In genomic region chr16:86660623-86661022, GRCh38 we compare ENCODE assay signal across 16 cellular contexts.
A peak's percentile ranks its signal among the peaks of the same experiment; 100 is the strongest.
DNase-seq lines count a peak whose midpoint lies in the region; ATAC-seq, FAIRE-seq and TF ChIP-seq lines count a peak whose summit lies in the region.
"Had no signal": no experiment of that assay in that cellular context is flagged by ENCODE, and none has a peak within 500 bp of the region (broad histone marks: within the 10 kb centered on the region; RNA-seq: fewer than 3 reads in every experiment).

No MANE protein-coding gene starts in this region.

- ATAC-seq in HG03439 (IDR thresholded peaks at IDR 0.05; ENCODE audit: unreplicated experiment) = no peak
- ATAC-seq: GM23338 had no signal

- H3K27me3 ChIP-seq in MG63 (no peaks in the 10 kb centered on the region), bronchial epithelial cell (ENCODE audit: control insufficient read depth, insufficient read depth, low read length) (no peaks in the 10 kb centered on the region)

- intact Hi-C loops in posterior vena cava (cut with DNase I) = no loop called here

- TF ChIP-seq CTCF in bronchial epithelial cell (IDR thresholded peaks at IDR 0.05; ENCODE audit: insufficient read depth, low read length, severe bottlenecking) = no peak

- H3K9me3 ChIP-seq in MG63 = peaks cover 30% of the 10 kb centered on the region
- H3K9me3 ChIP-seq: BE2C had no signal

- H3K36me3 ChIP-seq in MG63 = no peaks in the 10 kb centered on the region
- H3K36me3 ChIP-seq in bronchial epithelial cell (ENCODE audit: control insufficient read depth, insufficient read depth, low read length) = no peaks in the 10 kb centered on the region
- H3K36me3 ChIP-seq: BE2C had no signal

- H3K4me3 ChIP-seq in MG63 (no peak overlapping the region), bronchial epithelial cell (ENCODE audit: low read depth, low read length) (no peak overlapping the region)
- H3K4me3 ChIP-seq: GM23338 had no signal

- DNase-seq in MG63 (peak; percentile 84), bronchial epithelial cell (ENCODE audit: low read depth) (peak; percentile 33), posterior vena cava (ENCODE audit: low spot score) (peak; percentile 25), iPS-NIHi11 (ENCODE audit: low spot score) (no peak), glomerular visceral epithelial cell (ENCODE audit: extremely low spot score) (no peak)
- DNase-seq: ACHN; BE2C; C1 segment of cervical spinal cord; CD4-positive, CD25-positive, alpha-beta regulatory T cell; CD8-positive, alpha-beta memory T cell; COR-L47 had no signal

- no peak for FAIRE-seq in bronchial epithelial cell (lab: Jason Lieb, UNC)
- FAIRE-seq: G401.6, GM12891, H54 had no signal

Comparison
In these comparisons a context has a peak if more than half of its experiments do, and no peak if none do; other contexts are left out.
1. DNase-seq: peak in MG63 (single experiment), bronchial epithelial cell (single experiment) and posterior vena cava (single experiment); none in iPS-NIHi11 (single experiment) and glomerular visceral epithelial cell (single experiment).